ENCODE assay signal across 8 cellular contexts in the genomic region with DNA sequence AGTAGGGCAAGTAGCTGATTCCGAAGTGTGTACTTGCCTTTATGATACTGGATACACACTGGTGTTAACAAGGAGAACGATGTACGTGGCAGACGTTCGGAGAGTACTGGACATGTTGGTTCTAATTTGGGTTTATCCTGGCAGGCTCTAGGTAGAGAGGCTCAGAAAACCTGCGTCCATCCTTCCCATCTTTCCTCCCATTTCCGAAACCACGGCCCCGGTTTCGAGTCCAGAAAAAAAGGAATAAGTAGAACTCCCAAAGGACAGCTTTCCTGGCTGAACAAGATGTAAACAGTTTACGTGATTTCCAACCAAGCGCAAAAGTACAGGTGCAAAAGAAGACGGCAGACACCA. TPM values are rescaled to one million over a fixed set of nuclear protein-coding genes. Genes with fewer than 3 reads are reported as not detected.
DNase-seq lines count a peak whose midpoint lies in the region; ATAC-seq and TF ChIP-seq lines count a peak whose summit lies in the region.

No MANE protein-coding gene starts in this region.

- no peaks in the 10 kb centered on the region for H3K27me3 ChIP-seq in CD8-positive, alpha-beta T cell (ENCODE audit: insufficient read depth, low read length)
- no peaks in the 10 kb centered on the region for H3K27me3 ChIP-seq in mucosa of stomach (ENCODE audit: control insufficient read depth, insufficient read depth, low read length)

- peak overlapping the region; percentile 83 for H3K27ac ChIP-seq in CD8-positive, alpha-beta T cell (ENCODE audit: low read depth, low read length)

- peak overlapping the region; percentile 95 for H3K9ac ChIP-seq in mucosa of stomach (ENCODE audit: low read length)

- peaks cover 6% of the 10 kb centered on the region for H3K36me3 Mint-ChIP-seq in CD8-positive, alpha-beta T cell
- no peaks in the 10 kb centered on the region for H3K36me3 Mint-ChIP-seq in IgD-negative memory B cell
- H3K36me3 Mint-ChIP-seq in dendritic cell treated with granulocyte-macrophage colony-stimulating factor and Interleukin-4, amounts not matched to agents 40 ng/mL and 50 ng/mL, for 4 days (ENCODE audit: low read depth): peaks cover 13% of the 10 kb centered on the region

- CTCF ChIA-PET in CD8-positive, alpha-beta T cell (lab: Charles Lee): interaction anchor here (0.6 to 1.3 kb wide), 3 partner anchors 23 to 296 kb away, joined by 3 to 4 read pairs (median 3); partner anchors contain the start of gene TMEM33

- DNase-seq in CD8-positive, alpha-beta T cell: peak in 1 of 7 experiments; percentile 10
- DNase-seq in stimulated activated CD4-positive, alpha-beta T cell treated with anti-CD3 and anti-CD28 coated beads, Interleukin-2, amount 100 ng/mL, for 24 hours: no peak
- no peak for DNase-seq in NCI-H2171 (lab: John Stamatoyannopoulos, UW)
- DNase-seq in stimulated activated naive CD4-positive, alpha-beta T cell treated with Interleukin-2 at 50 U/mL for 16 hours (lab: John Stamatoyannopoulos, UW): no peak

- no peaks in the 10 kb centered on the region for H3K27me3 Mint-ChIP-seq in CD8-positive, alpha-beta T cell (ENCODE audit: low read depth)
- no peaks in the 10 kb centered on the region for H3K27me3 Mint-ChIP-seq in IgD-negative memory B cell
- H3K27me3 Mint-ChIP-seq in dendritic cell treated with granulocyte-macrophage colony-stimulating factor and Interleukin-4, amounts not matched to agents 40 ng/mL and 50 ng/mL, for 4 days: no peaks in the 10 kb centered on the region

- H3K4me1 Mint-ChIP-seq in CD8-positive, alpha-beta T cell (ENCODE audit: low read depth): peaks cover 36% of the 10 kb centered on the region
- peaks cover 3 to 20% (median 17%) of the 10 kb centered on the region in 3 donors for H3K4me1 Mint-ChIP-seq in IgD-negative memory B cell
- peaks cover 15% of the 10 kb centered on the region for H3K4me1 Mint-ChIP-seq in dendritic cell treated with granulocyte-macrophage colony-stimulating factor and Interleukin-4, amounts not matched to agents 40 ng/mL and 50 ng/mL, for 4 days (ENCODE audit: low read depth)

- POLR2A ChIA-PET in CD8-positive, alpha-beta T cell (lab: Charles Lee): no interaction called here

- peak; percentile 25 for ATAC-seq in CD8-positive, alpha-beta T cell
- peak; percentile 30 for ATAC-seq in GM21528 (IDR thresholded peaks at IDR 0.05; ENCODE audit: low FRiP score, unreplicated experiment)

- H3K9me3 ChIP-seq in CD8-positive, alpha-beta T cell (ENCODE audit: low read length): no peaks in the 10 kb centered on the region
- no peaks in the 10 kb centered on the region for H3K9me3 ChIP-seq in mucosa of stomach (ENCODE audit: control insufficient read depth, low read length)

- H3K4me1 ChIP-seq in CD8-positive, alpha-beta T cell (ENCODE audit: insufficient read depth, low read length): peaks cover 20% of the 10 kb centered on the region
- peaks cover 4% of the 10 kb centered on the region for H3K4me1 ChIP-seq in mucosa of stomach (ENCODE audit: control insufficient read depth, insufficient read depth, low read length)

- peak overlapping the region; percentile 98 for H3K27ac Mint-ChIP-seq in CD8-positive, alpha-beta T cell
- H3K27ac Mint-ChIP-seq in IgD-negative memory B cell: peak overlapping the region; percentile 94 to 99 (median 98)
- peak overlapping the region; percentile 94 for H3K27ac Mint-ChIP-seq in dendritic cell treated with granulocyte-macrophage colony-stimulating factor and Interleukin-4, amounts not matched to agents 40 ng/mL and 50 ng/mL, for 4 days

- H3K4me3 ChIP-seq in CD8-positive, alpha-beta T cell (ENCODE audit: low read depth, low read length): peak overlapping the region; percentile 77
- H3K4me3 ChIP-seq in mucosa of stomach (ENCODE audit: low read length): peak overlapping the region; percentile 98

- no peaks in the 10 kb centered on the region for H3K36me3 ChIP-seq in CD8-positive, alpha-beta T cell (ENCODE audit: insufficient read depth, low read length)
- no peaks in the 10 kb centered on the region for H3K36me3 ChIP-seq in mucosa of stomach (ENCODE audit: control insufficient read depth, insufficient read depth, low read length)

- no peak for TF ChIP-seq CTCF in CD8-positive, alpha-beta T cell (IDR thresholded peaks at IDR 0.05)

- H3K4me3 Mint-ChIP-seq in CD8-positive, alpha-beta T cell: peak overlapping the region; percentile 95
- H3K4me3 Mint-ChIP-seq in IgD-negative memory B cell: peak overlapping the region; percentile 95 to 98 (median 96)
- peak overlapping the region; percentile 92 for H3K4me3 Mint-ChIP-seq in dendritic cell treated with granulocyte-macrophage colony-stimulating factor and Interleukin-4, amounts not matched to agents 40 ng/mL and 50 ng/mL, for 4 days

- intact Hi-C loops in CD8-positive, alpha-beta T cell (cut with DNase I, micrococcal nuclease): loop anchor here (1.0 to 5.0 kb wide), 3 partner anchors 33 to 667 kb away; partner anchors contain the start of genes TMEM33 (in 2 of the 2) and ATP8A1 (in 1 of the 2)
- intact Hi-C loops in dendritic cell treated with granulocyte-macrophage colony-stimulating factor and Interleukin-4, amounts not matched to agents 40 ng/mL and 50 ng/mL, for 4 days (cut with micrococcal nuclease): loop anchor here (1.0 kb wide), 1 partner anchor 55 kb away; the partner anchor contains the start of gene TMEM33

- H3K9me3 Mint-ChIP-seq in CD8-positive, alpha-beta T cell: no peaks in the 10 kb centered on the region
- no peaks in the 10 kb centered on the region for H3K9me3 Mint-ChIP-seq in IgD-negative memory B cell
- no peaks in the 10 kb centered on the region for H3K9me3 Mint-ChIP-seq in dendritic cell treated with granulocyte-macrophage colony-stimulating factor and Interleukin-4, amounts not matched to agents 40 ng/mL and 50 ng/mL, for 4 days

RNA-seq across cellular contexts. Expression of gene SLC30A9, which starts 0.3 kb away (rescaled TPM):
- 10 to 100 TPM; 16.3 to 18.7 TPM for total RNA-seq in CD8-positive, alpha-beta T cell
- polyA plus RNA-seq in IgD-negative memory B cell: 36.4 TPM

RNA-seq across cellular contexts. Expression of gene DCAF4L1, which starts 8.4 kb away (rescaled TPM):
- total RNA-seq in CD8-positive, alpha-beta T cell: under 1 TPM in 1 of 2 experiments, not detected in 1; 0.05 TPM
- polyA plus RNA-seq in IgD-negative memory B cell: not detected

RNA-seq across cellular contexts. Expression of gene TMEM33, which starts 54.8 kb away (rescaled TPM):
- total RNA-seq in CD8-positive, alpha-beta T cell: 10 to 100 TPM; 23.2 to 24.6 TPM
- 19.9 TPM for polyA plus RNA-seq in IgD-negative memory B cell
